ENCODE assay signal across 9 cellular contexts in the genomic region with DNA sequence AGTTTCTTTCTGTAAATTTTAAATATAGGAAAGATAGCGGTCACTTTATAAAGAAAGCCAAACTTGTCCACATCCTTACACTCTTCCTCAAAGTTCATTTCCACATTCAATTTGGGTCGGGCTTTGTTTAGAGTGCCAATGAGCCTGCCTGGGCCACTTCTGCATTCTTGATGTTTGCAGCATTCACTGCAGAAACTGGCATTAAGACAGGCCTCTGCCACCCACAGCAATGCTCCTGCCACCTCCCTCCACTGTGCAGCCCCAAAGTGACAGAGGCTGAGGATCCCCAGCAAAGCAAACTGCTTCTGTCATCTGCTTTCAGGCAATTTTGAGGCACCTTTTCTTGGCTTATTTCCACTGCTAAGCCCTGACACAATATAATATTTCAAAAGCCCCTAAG.
DNase-seq lines count a peak whose midpoint lies in the region; ATAC-seq and TF ChIP-seq lines count a peak whose summit lies in the region.
"Had no signal": no experiment of that assay in that cellular context is flagged by ENCODE, and none has a peak within 500 bp of the region (broad histone marks: within the 10 kb centered on the region; RNA-seq: fewer than 3 reads in every experiment).

No MANE protein-coding gene starts in this region.

- H3K4me1 ChIP-seq in psoas muscle, result peaks cover 35% of the 10 kb centered on the region

- H3K4me1 Mint-ChIP-seq in activated CD4-positive, alpha-beta T cell treated with anti-CD3 and anti-CD28 coated beads, Interleukin-2, amount 10 ng/mL, durations not matched to agents 7 days and 5 days, result peaks cover 41% of the 10 kb centered on the region

- 50 to 60% (median 59%) methylated on average over 2 of the region's 2 CpGs for WGBS in psoas muscle, 3 donors

- no peak overlapping the region for H3K4me3 ChIP-seq in psoas muscle
- H3K4me3 ChIP-seq: Peyer's patch had no signal

- intact Hi-C loops in psoas muscle (cut with DNase I), result no loop called here

- no peak overlapping the region for H3K4me3 Mint-ChIP-seq in activated CD4-positive, alpha-beta T cell treated with anti-CD3 and anti-CD28 coated beads, Interleukin-2, amount 10 ng/mL, durations not matched to agents 7 days and 5 days

- DNase-seq in activated CD4-positive, alpha-beta T cell treated with anti-CD3 and anti-CD28 coated beads, Interleukin-2, amount 10 ng/mL, durations not matched to agents 7 days and 5 days, result no peak
- DNase-seq in psoas muscle (no peak), DMS153 (lab: John Stamatoyannopoulos, UW) (no peak), kidney glomerular epithelial cell (lab: John Stamatoyannopoulos, UW) (no peak), middle frontal gyrus (ENCODE audit: extremely low spot score, low spot score) (no peak)

- ATAC-seq in GM18867 (IDR thresholded peaks at IDR 0.05; ENCODE audit: unreplicated experiment) (peak; percentile 41), HG03066 (IDR thresholded peaks at IDR 0.05; ENCODE audit: low read depth, unreplicated experiment) (peak; percentile 38), psoas muscle (no peak), GM21825 (IDR thresholded peaks at IDR 0.05; ENCODE audit: unreplicated experiment) (no peak)

- POLR2A ChIA-PET in activated CD4-positive, alpha-beta T cell treated with anti-CD3 and anti-CD28 coated beads, Interleukin-2, amount 10 ng/mL, durations not matched to agents 7 days and 5 days (lab: Charles Lee), result interaction anchor here (1.0 kb wide), 1 partner anchor 51 kb away, joined by 7 read pairs; no protein-coding TSS in a partner anchor

- no peaks in the 10 kb centered on the region for H3K27me3 ChIP-seq in psoas muscle (ENCODE audit: insufficient read depth in 3 of 3, low read length in 2 of 3)
- H3K27me3 ChIP-seq: Peyer's patch had no signal

- CTCF ChIA-PET in activated CD4-positive, alpha-beta T cell treated with anti-CD3 and anti-CD28 coated beads, Interleukin-2, amount 10 ng/mL, durations not matched to agents 7 days and 5 days (lab: Charles Lee), result interaction anchor here (0.9 to 2.5 kb wide), 6 partner anchors 17 to 220 kb away, joined by 3 to 10 read pairs (median 4); a partner anchor contains a TSS

- H3K27me3 Mint-ChIP-seq in activated CD4-positive, alpha-beta T cell treated with anti-CD3 and anti-CD28 coated beads, Interleukin-2, amount 10 ng/mL, durations not matched to agents 7 days and 5 days, result no peaks in the 10 kb centered on the region

- H3K9me3 ChIP-seq in psoas muscle, result no peaks in the 10 kb centered on the region
- H3K9me3 ChIP-seq: Peyer's patch had no signal

- H3K9me3 Mint-ChIP-seq in activated CD4-positive, alpha-beta T cell treated with anti-CD3 and anti-CD28 coated beads, Interleukin-2, amount 10 ng/mL, durations not matched to agents 7 days and 5 days, result no peaks in the 10 kb centered on the region

- peaks cover 2% of the 10 kb centered on the region for H3K36me3 Mint-ChIP-seq in activated CD4-positive, alpha-beta T cell treated with anti-CD3 and anti-CD28 coated beads, Interleukin-2, amount 10 ng/mL, durations not matched to agents 7 days and 5 days (ENCODE audit: low read depth)

- TF ChIP-seq CTCF in psoas muscle (IDR thresholded peaks at IDR 0.05), result no peak

- H3K27ac ChIP-seq in psoas muscle, result peak overlapping the region; percentile 84

- H3K27ac Mint-ChIP-seq in activated CD4-positive, alpha-beta T cell treated with anti-CD3 and anti-CD28 coated beads, Interleukin-2, amount 10 ng/mL, durations not matched to agents 7 days and 5 days, result peak overlapping the region; percentile 86

- H3K36me3 ChIP-seq in psoas muscle (ENCODE audit: insufficient read depth in 1 of 2, low read depth in 1 of 2), result no peaks in the 10 kb centered on the region
- H3K36me3 ChIP-seq: Peyer's patch had no signal

Comparison
In these comparisons a context has a peak if more than half of its experiments do, and no peak if none do; other contexts are left out.
1. ATAC-seq: peak in GM18867 (single experiment) and HG03066 (single experiment); none in psoas muscle (0 of 4) and GM21825 (single experiment).